Comparison of ENCODE assay signal across 1 cellular context in the genomic region with DNA sequence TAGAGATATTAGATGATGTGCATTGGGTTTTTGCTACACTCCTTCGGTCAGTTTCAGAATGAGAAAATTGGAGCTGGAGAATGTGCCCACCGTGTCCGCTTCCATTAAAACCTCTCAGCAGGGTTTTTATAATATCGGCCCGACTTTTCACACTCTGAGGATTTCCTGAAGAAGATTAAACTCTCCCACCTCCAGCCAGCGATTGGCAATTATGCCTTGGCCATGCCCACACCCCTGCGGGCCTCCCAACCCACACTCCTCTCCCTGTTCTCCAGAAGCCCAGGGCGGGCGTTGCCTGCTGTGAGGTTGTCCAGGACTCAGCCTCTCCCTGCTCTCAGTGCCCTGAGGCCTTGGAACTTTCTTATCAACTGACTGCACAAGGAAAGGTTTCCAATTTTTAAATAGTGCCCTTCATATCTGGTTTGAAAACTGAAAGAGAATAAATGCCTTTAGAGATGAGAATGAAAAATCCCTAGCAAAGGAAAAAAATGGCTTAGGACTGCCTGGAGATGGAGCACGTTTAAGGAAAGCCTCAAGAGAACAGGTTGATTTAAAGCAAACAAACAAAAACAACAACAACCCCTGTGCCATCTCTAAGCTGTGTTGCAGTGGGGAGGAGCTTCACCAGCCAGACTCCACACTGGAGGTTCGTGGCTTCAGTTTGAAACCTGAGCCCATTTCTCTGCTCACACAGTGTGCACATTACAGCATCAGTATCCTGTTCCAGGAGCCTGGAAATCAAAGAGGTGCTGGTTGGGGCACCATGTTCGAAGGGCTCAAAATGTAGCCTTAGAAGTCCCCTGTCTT.
TF ChIP-seq lines count a peak whose summit lies in the region.

No MANE protein-coding gene starts in this region.

TF ChIP-seq in HEK293, 187 proteins besides CTCF, POLR2A, EP300 and RAD21 (continued from another document and continues in another):
- TF ChIP-seq ZBTB10 (tag by site-specific recombination; IDR thresholded peaks at IDR 0.05) (no peak), RBAK (tag by site-specific recombination; IDR thresholded peaks at IDR 0.05) (no peak), ZNF701 (tag by site-specific recombination; IDR thresholded peaks at IDR 0.05) (no peak), ZBTB17 (tag by site-specific recombination; IDR thresholded peaks at IDR 0.05) (peak; percentile 40; the same call in 1 of the 2 replicates), OSR2 (tag by site-specific recombination; IDR thresholded peaks at IDR 0.05) (peak; percentile 59), ZNF335 (tag by site-specific recombination; conservative IDR thresholded peaks at IDR 0.05) (peak; percentile 52; the same call in 1 of the 2 replicates), ZNF423 (tag by site-specific recombination; IDR thresholded peaks at IDR 0.05) (peak; percentile 36; the same call in 1 of the 2 replicates), ZNF366 (tag by site-specific recombination; conservative IDR thresholded peaks at IDR 0.05) (peak; percentile 39), ZNF48 (tag by site-specific recombination; IDR thresholded peaks at IDR 0.05) (no peak), ZNF404 (tag by site-specific recombination; IDR thresholded peaks at IDR 0.05) (no peak), ZNF169 (tag by site-specific recombination; IDR thresholded peaks at IDR 0.05) (no peak), ZNF777 (tag by site-specific recombination; IDR thresholded peaks at IDR 0.05; ENCODE audit: borderline replicate concordance) (no peak), ZIC2 (tag by site-specific recombination; IDR thresholded peaks at IDR 0.05) (peak; percentile 86), KLF7 (tag by site-specific recombination; IDR thresholded peaks at IDR 0.05; ENCODE audit: borderline replicate concordance) (no peak), ZNF473 (tag by site-specific recombination; IDR thresholded peaks at IDR 0.05) (no peak), ATF2 (tag by site-specific recombination; IDR thresholded peaks at IDR 0.05; ENCODE audit: low read depth) (no peak), ZNF24 (tag by site-specific recombination; IDR thresholded peaks at IDR 0.05) (0 out of 2 replicates have a peak, but pooled peaks have one; percentile 13), ZNF449 (tag by site-specific recombination; IDR thresholded peaks at IDR 0.05) (0 out of 2 replicates have a peak, but pooled peaks have one; percentile 49), ZSCAN23 (tag by site-specific recombination; IDR thresholded peaks at IDR 0.05) (no peak), ZNF175 (tag by site-specific recombination; IDR thresholded peaks at IDR 0.05) (no peak), ZNF747 (tag by site-specific recombination; IDR thresholded peaks at IDR 0.05) (no peak), SP2 (tag by site-specific recombination; IDR thresholded peaks at IDR 0.05) (peak; percentile 58), IKZF3 (tag by site-specific recombination; IDR thresholded peaks at IDR 0.05) (peak; percentile 64; the same call in 1 of the 2 replicates), ZNF112 (tag by site-specific recombination; IDR thresholded peaks at IDR 0.05) (no peak), BCL11A (tag by site-specific recombination; IDR thresholded peaks at IDR 0.05; ENCODE audit: low read depth) (no peak), ZNF621 (tag by site-specific recombination; IDR thresholded peaks at IDR 0.05) (no peak), ZNF629 (tag by site-specific recombination; IDR thresholded peaks at IDR 0.05) (peak; percentile 43), ZNF530 (tag by site-specific recombination; IDR thresholded peaks at IDR 0.05; ENCODE audit: low read depth) (no peak), ZNF544 (tag by site-specific recombination; IDR thresholded peaks at IDR 0.05) (no peak), ZNF76 (tag by site-specific recombination; IDR thresholded peaks at IDR 0.05; ENCODE audit: borderline replicate concordance, low read depth) (no peak), ZNF560 (tag by site-specific recombination; IDR thresholded peaks at IDR 0.05; ENCODE audit: borderline replicate concordance) (no peak), GLIS1 (tag by site-specific recombination; IDR thresholded peaks at IDR 0.05) (no peak), ZNF645 (tag by site-specific recombination; IDR thresholded peaks at IDR 0.05) (no peak), ZNF23 (tag by site-specific recombination; IDR thresholded peaks at IDR 0.05; ENCODE audit: borderline replicate concordance) (no peak), SALL2 (tag by site-specific recombination; IDR thresholded peaks at IDR 0.05; ENCODE audit: borderline replicate concordance) (no peak), ZNF600 (tag by site-specific recombination; IDR thresholded peaks at IDR 0.05) (no peak), ZNF157 (tag by site-specific recombination; IDR thresholded peaks at IDR 0.05) (no peak), ZNF529 (tag by site-specific recombination; IDR thresholded peaks at IDR 0.05; ENCODE audit: insufficient replicate concordance) (no peak), PBX3 (CRISPR knock-in tag; IDR thresholded peaks at IDR 0.05) (no peak), SCRT2 (tag by site-specific recombination; IDR thresholded peaks at IDR 0.05) (no peak; the same call in 1 of the 2 replicates), ZNF248 (tag by site-specific recombination; IDR thresholded peaks at IDR 0.05) (no peak), ZNF174 (tag by site-specific recombination; IDR thresholded peaks at IDR 0.05) (no peak), ELK4 (IDR thresholded peaks at IDR 0.05; ENCODE audit: borderline replicate concordance, low read depth, low read length) (no peak), YY2 (tag by site-specific recombination; IDR thresholded peaks at IDR 0.05) (no peak), ZBTB20 (tag by site-specific recombination; IDR thresholded peaks at IDR 0.05) (peak; percentile 56; the same call in 1 of the 2 replicates), WT1 (tag by site-specific recombination; IDR thresholded peaks at IDR 0.05) (peak; percentile 83), ZBTB7A (tag by site-specific recombination; IDR thresholded peaks at IDR 0.05; ENCODE audit: low read depth) (no peak), ZNF660 (tag by site-specific recombination; IDR thresholded peaks at IDR 0.05) (0 out of 2 replicates have a peak, but pooled peaks have one; percentile 25), ZNF292 (tag by site-specific recombination; IDR thresholded peaks at IDR 0.05; ENCODE audit: borderline replicate concordance, low read depth) (no peak), ZNF274 (IDR thresholded peaks at IDR 0.05; ENCODE audit: low read length) (no peak), ZNF274 (tag by site-specific recombination; IDR thresholded peaks at IDR 0.05; ENCODE audit: borderline replicate concordance) (no peak), ZNF585B (tag by site-specific recombination; IDR thresholded peaks at IDR 0.05) (no peak)
- TF ChIP-seq, protein P1, sequence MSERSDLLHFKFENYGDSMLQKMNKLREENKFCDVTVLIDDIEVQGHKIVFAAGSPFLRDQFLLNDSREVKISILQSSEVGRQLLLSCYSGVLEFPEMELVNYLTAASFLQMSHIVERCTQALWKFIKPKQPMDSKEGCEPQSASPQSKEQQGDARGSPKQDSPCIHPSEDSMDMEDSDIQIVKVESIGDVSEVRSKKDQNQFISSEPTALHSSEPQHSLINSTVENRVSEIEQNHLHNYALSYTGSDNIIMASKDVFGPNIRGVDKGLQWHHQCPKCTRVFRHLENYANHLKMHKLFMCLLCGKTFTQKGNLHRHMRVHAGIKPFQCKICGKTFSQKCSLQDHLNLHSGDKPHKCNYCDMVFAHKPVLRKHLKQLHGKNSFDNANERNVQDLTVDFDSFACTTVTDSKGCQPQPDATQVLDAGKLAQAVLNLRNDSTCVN (tag by site-specific recombination; optimal IDR thresholded peaks at IDR 0.05) = no peak
- TF ChIP-seq, protein P2, sequence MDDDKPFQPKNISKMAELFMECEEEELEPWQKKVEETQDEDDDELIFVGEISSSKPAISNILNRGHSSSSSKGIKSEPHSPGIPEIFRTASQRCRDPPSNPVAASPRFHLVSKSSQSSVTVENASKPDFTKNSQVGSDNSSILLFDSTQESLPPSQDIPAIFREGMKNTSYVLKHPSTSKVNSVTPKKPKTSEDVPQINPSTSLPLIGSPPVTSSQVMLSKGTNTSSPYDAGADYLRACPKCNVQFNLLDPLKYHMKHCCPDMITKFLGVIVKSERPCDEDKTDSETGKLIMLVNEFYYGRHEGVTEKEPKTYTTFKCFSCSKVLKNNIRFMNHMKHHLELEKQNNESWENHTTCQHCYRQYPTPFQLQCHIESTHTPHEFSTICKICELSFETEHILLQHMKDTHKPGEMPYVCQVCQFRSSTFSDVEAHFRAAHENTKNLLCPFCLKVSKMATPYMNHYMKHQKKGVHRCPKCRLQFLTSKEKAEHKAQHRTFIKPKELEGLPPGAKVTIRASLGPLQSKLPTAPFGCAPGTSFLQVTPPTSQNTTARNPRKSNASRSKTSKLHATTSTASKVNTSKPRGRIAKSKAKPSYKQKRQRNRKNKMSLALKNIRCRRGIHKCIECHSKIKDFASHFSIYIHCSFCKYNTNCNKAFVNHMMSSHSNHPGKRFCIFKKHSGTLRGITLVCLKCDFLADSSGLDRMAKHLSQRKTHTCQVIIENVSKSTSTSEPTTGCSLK (tag by site-specific recombination; IDR thresholded peaks at IDR 0.05) = no peak
